ENCODE assay signal across 17 cellular contexts in genomic region chrX:150763303-150763797, GRCh38.
DNase-seq lines count a peak whose midpoint lies in the region; ATAC-seq and TF ChIP-seq lines count a peak whose summit lies in the region.
"Had no signal": no experiment of that assay in that cellular context is flagged by ENCODE, and none has a peak within 500 bp of the region (broad histone marks: within the 10 kb centered on the region; RNA-seq: fewer than 3 reads in every experiment).

No MANE protein-coding gene starts in this region.

- H3K4me3 Mint-ChIP-seq in neural progenitor cell: no peak overlapping the region
- H3K4me3 Mint-ChIP-seq: B cell; CD8-positive, alpha-beta T cell had no signal

- H3K27ac Mint-ChIP-seq in neural progenitor cell: peak overlapping the region; percentile 18
- H3K27ac Mint-ChIP-seq: B cell had no signal

- ATAC-seq in left cardiac atrium (no peak), left lobe of liver (no peak), HG02884 (IDR thresholded peaks at IDR 0.05; ENCODE audit: unreplicated experiment) (no peak), HG03175 (IDR thresholded peaks at IDR 0.05; ENCODE audit: unreplicated experiment) (no peak)
- ATAC-seq: CD8-positive, alpha-beta T cell had no signal

- H2AFZ ChIP-seq in neural progenitor cell (replicated peaks): no peak overlapping the region

- H3K27me3 ChIP-seq in right atrium auricular region: no peaks in the 10 kb centered on the region
- no peaks in the 10 kb centered on the region for H3K27me3 ChIP-seq in neural progenitor cell
- H3K27me3 ChIP-seq: BLaER1 treated with 17β-estradiol and CSF1 and Interleukin-3, amounts not matched to agents 10 nM and 100 nM had no signal

- H3K27me3 Mint-ChIP-seq in neural progenitor cell (ENCODE audit: insufficient read depth, low read depth): no peaks in the 10 kb centered on the region
- H3K27me3 Mint-ChIP-seq: B cell had no signal

- H3K4me3 ChIP-seq in right atrium auricular region: no peak overlapping the region
- no peak overlapping the region for H3K4me3 ChIP-seq in neural progenitor cell
- H3K4me3 ChIP-seq: BLaER1 treated with 17β-estradiol and CSF1 and Interleukin-3, amounts not matched to agents 10 nM and 100 nM had no signal

- peaks cover 3% of the 10 kb centered on the region for H3K36me3 Mint-ChIP-seq in neural progenitor cell

- H3K27ac ChIP-seq in right atrium auricular region: no peak overlapping the region
- H3K27ac ChIP-seq in neural progenitor cell: no peak overlapping the region
- H3K27ac ChIP-seq: BLaER1 treated with 17β-estradiol and CSF1 and Interleukin-3, amounts not matched to agents 10 nM and 100 nM had no signal

- H3K79me2 ChIP-seq in neural progenitor cell (ENCODE audit: low read depth): no peaks in the 10 kb centered on the region

- peaks cover 4% of the 10 kb centered on the region for H3K9me3 Mint-ChIP-seq in neural progenitor cell
- H3K9me3 Mint-ChIP-seq: CD8-positive, alpha-beta T cell had no signal

- TF ChIP-seq CTCF in right atrium auricular region (IDR thresholded peaks at IDR 0.05): no peak
- no peak for TF ChIP-seq CTCF in neural progenitor cell (IDR thresholded peaks at IDR 0.05)

- no peak overlapping the region for H3K4me2 ChIP-seq in neural progenitor cell
- H3K4me2 ChIP-seq: BLaER1 treated with 17β-estradiol and CSF1 and Interleukin-3, amounts not matched to agents 10 nM and 100 nM had no signal

- no peaks in the 10 kb centered on the region for H3K36me3 ChIP-seq in right atrium auricular region
- H3K36me3 ChIP-seq in neural progenitor cell: no peaks in the 10 kb centered on the region

- DNase-seq in right atrium auricular region (ENCODE audit: low spot score): peak; percentile 52
- DNase-seq in left cardiac atrium: no peak
- peak; percentile 16 for DNase-seq in left lobe of liver (ENCODE audit: low spot score)
- no peak for DNase-seq in neural progenitor cell (ENCODE audit: low spot score)
- DNase-seq in cerebellum (ENCODE audit: low spot score): no peak
- no peak for DNase-seq in kidney tubule cell (ENCODE audit: low spot score)
- DNase-seq: 8988T; Calu3; CD8-positive, alpha-beta T cell; DMS79 treated with DMSO at 0.1 percent for 48 hours; GF-D8; GOT3; IMR-90 had no signal

- H3K4me1 ChIP-seq in right atrium auricular region: peaks cover 0 to 9% of the 10 kb centered on the region in 2 donors
- H3K4me1 ChIP-seq in neural progenitor cell: peaks cover 4% of the 10 kb centered on the region

- H3K9ac ChIP-seq in neural progenitor cell: no peak overlapping the region
- H3K9ac ChIP-seq: BLaER1 treated with 17β-estradiol and CSF1 and Interleukin-3, amounts not matched to agents 10 nM and 100 nM had no signal

- intact Hi-C loops in left cardiac atrium (cut with DNase I): no loop called here

- H3F3A ChIP-seq in neural progenitor cell (ENCODE audit: low read depth): no peaks in the 10 kb centered on the region

- H4K20me1 ChIP-seq in neural progenitor cell (ENCODE audit: low read depth): no peaks in the 10 kb centered on the region

- H3K9me3 ChIP-seq in right atrium auricular region (no peaks in the 10 kb centered on the region), neural progenitor cell (ENCODE audit: low read depth) (no peaks in the 10 kb centered on the region)
- H3K9me3 ChIP-seq: BLaER1 treated with 17β-estradiol and CSF1 and Interleukin-3, amounts not matched to agents 10 nM and 100 nM had no signal

- peaks cover 11% of the 10 kb centered on the region for H3K4me1 Mint-ChIP-seq in neural progenitor cell
- H3K4me1 Mint-ChIP-seq: B cell had no signal

Comparison
In these comparisons a context has a peak if more than half of its experiments do, and no peak if none do; other contexts are left out.
1. DNase-seq: peak in right atrium auricular region (single experiment) and left lobe of liver (single experiment); none in left cardiac atrium (single experiment), neural progenitor cell (single experiment), cerebellum (single experiment) and kidney tubule cell (single experiment).